8 cellular contexts compared by ENCODE assay signal in the genomic region with DNA sequence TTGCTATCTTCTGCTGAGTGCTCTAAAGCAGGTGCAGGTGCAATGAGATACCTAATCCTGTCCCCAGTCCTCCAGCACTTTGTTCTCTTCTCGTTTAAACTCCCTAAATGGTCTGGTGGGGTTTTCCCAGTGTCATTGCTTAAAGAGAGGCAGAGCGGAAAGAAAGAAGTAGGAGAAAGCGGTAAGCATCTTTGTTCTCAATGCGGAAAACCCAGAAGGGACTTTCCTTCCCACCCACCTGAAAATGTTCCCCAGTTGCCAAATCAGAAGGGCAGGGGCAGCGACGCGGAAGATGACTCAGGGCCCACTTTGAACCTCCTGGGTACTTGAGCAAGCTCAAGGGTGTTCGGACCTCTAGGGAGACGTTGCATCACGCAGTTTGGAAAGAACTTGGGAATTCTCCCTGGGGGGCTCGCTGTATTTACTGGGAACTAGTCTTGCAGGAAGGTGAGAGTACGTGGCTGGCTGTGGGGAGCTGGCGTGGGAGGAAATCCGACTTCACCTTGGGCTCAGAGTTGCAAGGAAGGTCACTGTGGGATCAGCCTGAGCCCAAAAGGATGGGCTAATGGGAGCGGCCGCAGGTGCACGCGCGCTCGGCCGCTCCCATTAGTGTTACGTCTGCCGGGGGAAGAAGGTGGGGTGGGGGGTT. TPM values are rescaled to one million over a fixed set of nuclear protein-coding genes. Genes with fewer than 3 reads are reported as not detected.
DNase-seq lines count a peak whose midpoint lies in the region; ATAC-seq lines count a peak whose summit lies in the region.

No MANE protein-coding gene starts in this region.

- peak; percentile 34 for ATAC-seq in HG03432 (IDR thresholded peaks at IDR 0.05; ENCODE audit: unreplicated experiment)

- DNase-seq in ACHN (peak; percentile 17), GM19238 (ENCODE audit: insufficient read length, low spot score) (peak; percentile 23), glomerular visceral epithelial cell (ENCODE audit: extremely low spot score) (peak; percentile 70), occipital lobe (lab: John Stamatoyannopoulos, UW) (no peak), NCI-H1694 treated with DMSO at 0.1 percent for 48 hours (lab: John Stamatoyannopoulos, UW) (no peak)
- peak; percentile 71 for DNase-seq in activated CD8-positive, alpha-beta memory T cell treated with anti-CD3 and anti-CD28 coated beads for 24 hours
- peak; percentile 33 to 57 (median 37) for DNase-seq in stimulated activated CD4-positive, alpha-beta T cell treated with anti-CD3 and anti-CD28 coated beads, Interleukin-12 subunit alpha, Interleukin-12 subunit beta, amount 100 ng/mL, for 48 hours (ENCODE audit: low read depth in 2 of 3, low spot score in 1 of 3)

- in situ Hi-C loops in ACHN (cut with HindIII; ENCODE audit: low pct_ligation_motif_present, low pct_unique_long_range_greater_than_20kb, low sequenced_read_pairs), result no loop called here

RNA-seq across cellular contexts. Expression of gene SGPP2, which starts 0.6 kb away (rescaled TPM):
- total RNA-seq in occipital lobe, result 1.2 TPM

Comparison
In these comparisons a context has a peak if more than half of its experiments do, and no peak if none do; other contexts are left out.
1. DNase-seq: peak in ACHN (single experiment), GM19238 (single experiment), activated CD8-positive, alpha-beta memory T cell treated with anti-CD3 and anti-CD28 coated beads for 24 hours (single experiment), glomerular visceral epithelial cell (single experiment) and stimulated activated CD4-positive, alpha-beta T cell treated with anti-CD3 and anti-CD28 coated beads, Interleukin-12 subunit alpha, Interleukin-12 subunit beta, amount 100 ng/mL, for 48 hours (3 of 3); none in occipital lobe (single experiment) and NCI-H1694 treated with DMSO at 0.1 percent for 48 hours (single experiment).